In the genomic region with DNA sequence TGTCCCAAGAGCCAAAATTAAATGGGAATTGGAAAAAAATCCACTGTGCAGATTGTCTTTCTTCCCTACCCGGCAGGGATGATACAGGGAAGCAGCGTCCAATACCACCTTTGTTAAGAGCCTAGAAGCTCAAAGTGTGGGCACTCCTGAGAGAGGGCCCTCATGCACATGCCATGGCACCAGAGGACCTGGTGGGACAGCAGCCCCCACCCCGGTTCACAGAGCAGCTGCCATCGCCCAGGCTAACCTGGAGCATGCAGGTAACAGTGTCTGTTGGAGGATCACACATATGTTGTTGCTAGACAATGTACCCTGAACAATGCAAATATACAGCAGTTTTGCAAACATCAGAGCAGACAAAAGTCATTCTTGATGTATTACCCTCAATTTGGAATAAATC, we compare ENCODE assay signal across 31 cellular contexts.
"Had no signal": no experiment of that assay in that cellular context is flagged by ENCODE, and none has a peak within 500 bp of the region (broad histone marks: within the 10 kb centered on the region; RNA-seq: fewer than 3 reads in every experiment).

No MANE protein-coding gene starts in this region.

- H3K4me3 Mint-ChIP-seq: activated CD4-positive, alpha-beta memory T cell treated with anti-CD3 and anti-CD28 coated beads, Interleukin-2, amount 10 ng/mL, durations not matched to agents 7 days and 5 days; activated CD4-positive, alpha-beta T cell treated with anti-CD3 and anti-CD28 coated beads, Interleukin-2, amount 10 ng/mL, durations not matched to agents 7 days and 5 days; activated naive CD8-positive, alpha-beta T cell; activated T-cell treated with anti-CD3 and anti-CD28 coated beads, Interleukin-2, amount 50 U/mL, for 4 hours; activated T-helper 17 cell treated with anti-CD3 and anti-CD28 coated beads, Interleukin-2, amount 50 U/mL, for 72 hours; WTC11 had no signal

- H3K4me1 ChIP-seq: body of pancreas, colonic mucosa, gastrocnemius medialis, heart left ventricle had no signal

- H3K27me3 ChIP-seq: body of pancreas, cardiac muscle cell, colonic mucosa, gastrocnemius medialis had no signal

- ATAC-seq: activated T-cell treated with anti-CD3 and anti-CD28 coated beads, Interleukin-2, amount 50 U/mL, for 4 hours; activated T-helper 17 cell treated with anti-CD3 and anti-CD28 coated beads, Interleukin-2, amount 50 U/mL, for 72 hours; body of pancreas; gastrocnemius medialis; heart left ventricle; WTC11 had no signal

- H3K9me3 Mint-ChIP-seq: activated CD4-positive, alpha-beta T cell treated with anti-CD3 and anti-CD28 coated beads, Interleukin-2, amount 10 ng/mL, durations not matched to agents 7 days and 5 days; activated T-cell treated with anti-CD3 and anti-CD28 coated beads, Interleukin-2, amount 50 U/mL, for 4 hours; activated T-helper 17 cell treated with anti-CD3 and anti-CD28 coated beads, Interleukin-2, amount 50 U/mL, for 72 hours had no signal

- H3K27ac ChIP-seq: body of pancreas, cardiac muscle cell, colonic mucosa, epithelial cell of prostate, gastrocnemius medialis, heart left ventricle, VCaP had no signal

- DNase-seq: activated CD4-positive, alpha-beta memory T cell treated with anti-CD3 and anti-CD28 coated beads, Interleukin-2, amount 10 ng/mL, durations not matched to agents 7 days and 5 days; activated CD4-positive, alpha-beta T cell treated with anti-CD3 and anti-CD28 coated beads for 1 hour; activated CD4-positive, alpha-beta T cell treated with anti-CD3 and anti-CD28 coated beads for 4 hours; activated CD4-positive, alpha-beta T cell treated with anti-CD3 and anti-CD28 coated beads, Interleukin-2, amount 10 ng/mL, durations not matched to agents 7 days and 5 days; activated CD4-positive, alpha-beta T cell treated with anti-CD3 and anti-CD28 coated beads, Interleukin-2, amount 50 U/mL, for 4 hours; activated CD8-positive, alpha-beta memory T cell treated with anti-CD3 and anti-CD28 coated beads for 24 hours; activated effector memory CD4-positive, alpha-beta T cell treated with Interleukin-2 at 50 U/mL for 16 hours; activated gamma-delta T cell treated with Interleukin-2 at 50 U/mL for 16 hours; activated naive CD4-positive, alpha-beta T cell treated with anti-CD3 and anti-CD28 coated beads, Interleukin-2, amount 50 U/mL, for 16 hours; activated naive CD4-positive, alpha-beta T cell treated with Interleukin-2 at 50 U/mL for 16 hours; activated T-cell treated with anti-CD3 and anti-CD28 coated beads, Interleukin-2, amount 50 U/mL, for 4 hours; amniotic stem cell; anterior cingulate cortex; body of pancreas; central memory CD4-positive, alpha-beta T cell; cerebellar nuclear complex; colonic mucosa; effector CD8-positive, alpha-beta T cell; foreskin fibroblast; gastrocnemius medialis; glutamatergic neuron; heart left ventricle; T-helper 2 cell had no signal

- H3K4me1 Mint-ChIP-seq: activated CD4-positive, alpha-beta memory T cell treated with anti-CD3 and anti-CD28 coated beads, Interleukin-2, amount 10 ng/mL, durations not matched to agents 7 days and 5 days; activated CD4-positive, alpha-beta T cell treated with anti-CD3 and anti-CD28 coated beads, Interleukin-2, amount 10 ng/mL, durations not matched to agents 7 days and 5 days; activated T-helper 17 cell treated with anti-CD3 and anti-CD28 coated beads, Interleukin-2, amount 50 U/mL, for 72 hours had no signal

- H3K27me3 Mint-ChIP-seq: activated CD4-positive, alpha-beta memory T cell treated with anti-CD3 and anti-CD28 coated beads, Interleukin-2, amount 10 ng/mL, durations not matched to agents 7 days and 5 days; activated CD4-positive, alpha-beta T cell treated with anti-CD3 and anti-CD28 coated beads, Interleukin-2, amount 10 ng/mL, durations not matched to agents 7 days and 5 days had no signal

- H3K27ac Mint-ChIP-seq: activated CD4-positive, alpha-beta memory T cell treated with anti-CD3 and anti-CD28 coated beads, Interleukin-2, amount 10 ng/mL, durations not matched to agents 7 days and 5 days; activated CD4-positive, alpha-beta T cell treated with anti-CD3 and anti-CD28 coated beads, Interleukin-2, amount 10 ng/mL, durations not matched to agents 7 days and 5 days; activated naive CD8-positive, alpha-beta T cell; activated T-helper 17 cell treated with anti-CD3 and anti-CD28 coated beads, Interleukin-2, amount 50 U/mL, for 72 hours; WTC11 had no signal

- H3K36me3 Mint-ChIP-seq: activated naive CD8-positive, alpha-beta T cell; WTC11 had no signal

- H3K36me3 ChIP-seq: cardiac muscle cell, colonic mucosa, gastrocnemius medialis, heart left ventricle had no signal

- FAIRE-seq: endometrium, endothelial cell of umbilical vein had no signal

- H3K9me3 ChIP-seq: body of pancreas, colonic mucosa, gastrocnemius medialis, heart left ventricle had no signal

- H3K4me3 ChIP-seq: body of pancreas, cardiac muscle cell, colonic mucosa, gastrocnemius medialis, heart left ventricle had no signal
